ENCODE assay signal across 12 cellular contexts in the genomic region with DNA sequence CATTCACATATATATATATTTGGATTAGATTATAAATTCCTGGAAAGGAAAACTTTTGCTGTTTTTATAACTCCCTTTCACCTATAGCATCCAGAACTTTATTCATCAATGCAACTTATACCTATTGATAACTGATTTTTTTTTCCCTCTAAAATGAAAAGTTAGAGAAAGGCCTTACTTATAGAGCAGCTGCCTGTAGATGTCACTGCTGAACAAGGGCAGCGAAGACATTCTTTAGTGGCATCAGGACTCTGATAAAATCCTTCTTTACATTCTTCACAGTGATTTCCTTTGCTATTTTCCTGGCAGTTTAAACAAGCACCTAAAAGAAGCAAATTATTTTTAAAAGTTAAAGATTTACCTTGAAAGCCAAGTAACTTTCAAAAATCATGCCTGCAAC. TPM values are rescaled to one million over a fixed set of nuclear protein-coding genes. Genes with fewer than 3 reads are reported as not detected.
DNase-seq lines count a peak whose midpoint lies in the region; ATAC-seq, FAIRE-seq and TF ChIP-seq lines count a peak whose summit lies in the region.
"Had no signal": no experiment of that assay in that cellular context is flagged by ENCODE, and none has a peak within 500 bp of the region (broad histone marks: within the 10 kb centered on the region; RNA-seq: fewer than 3 reads in every experiment).

No MANE protein-coding gene starts in this region.

- H3K4me3 ChIP-seq in A549 (no peak overlapping the region), fibroblast of mammary gland (ENCODE audit: control insufficient read depth, low read depth, low read length) (no peak overlapping the region)

- H3K27ac ChIP-seq in A549 = no peak overlapping the region

- FAIRE-seq in A549 (lab: Jason Lieb, UNC) = no peak
- FAIRE-seq: GM18507 had no signal

- TF ChIP-seq CTCF in A549 (IDR thresholded peaks at IDR 0.05) (peak; percentile 73), GM10266 (IDR thresholded peaks at IDR 0.05; ENCODE audit: control insufficient read depth, insufficient read depth, low read depth, missing control alignments) (peak; percentile 24), fibroblast of mammary gland (conservative IDR thresholded peaks at IDR 0.05; ENCODE audit: control insufficient read depth, insufficient read depth, low read depth, low read length) (peak; percentile 30)

- CTCF ChIA-PET in A549 (lab: Yijun Ruan, JAX) = interaction anchor here (0.6 to 1.3 kb wide), 5 partner anchors 8 to 1428 kb away, joined by 3 to 4 read pairs (median 4); no protein-coding TSS in a partner anchor

- peak in 1 of 2 experiments; percentile 45 for DNase-seq in A549 (ENCODE audit: low read depth in 1 of 2, low spot score in 1 of 2)
- DNase-seq in GM10266 (ENCODE audit: extremely low spot score) = no peak
- DNase-seq in OCI-M1 (lab: John Stamatoyannopoulos, UW) = peak; percentile 44
- no peak for DNase-seq in fibroblast of mammary gland (ENCODE audit: low read depth)
- no peak for DNase-seq in left cardiac atrium
- DNase-seq: GOT3, mesenchymal stem cell, NCI-H2029 treated with DMSO at 0.1 percent for 48 hours had no signal

- intact Hi-C loops in left cardiac atrium (cut with DNase I) = no loop called here

- H3K9me3 ChIP-seq in A549 = no peaks in the 10 kb centered on the region

- peaks cover 17% of the 10 kb centered on the region for H3K4me1 ChIP-seq in A549

- no peak overlapping the region for H3K4me2 ChIP-seq in A549

- ATAC-seq in A549 (peak in 1 of 2 experiments; percentile 76; a peak in 2 of 6 replicates), HG02973 (IDR thresholded peaks at IDR 0.05; ENCODE audit: unreplicated experiment) (no peak), left cardiac atrium (no peak), GM21619 (IDR thresholded peaks at IDR 0.05; ENCODE audit: unreplicated experiment) (no peak), HG03280 (IDR thresholded peaks at IDR 0.05; ENCODE audit: unreplicated experiment) (no peak)

- no peak for TF ChIP-seq EP300 in A549 (IDR thresholded peaks at IDR 0.05)

- 62% methylated on average over 1 of the region's 1 CpG for WGBS in A549 (ENCODE audit: missing lambda C conversion rate)

- TF ChIP-seq RAD21 in A549 (conservative IDR thresholded peaks at IDR 0.05 in 1 of 2, IDR thresholded peaks at IDR 0.05 in 1 of 2) = peak; percentile 76 to 79

- POLR2A ChIA-PET in A549 (lab: Yijun Ruan, JAX) = no interaction called here

- no peak for TF ChIP-seq POLR2A in A549 (IDR thresholded peaks at IDR 0.05; ENCODE audit: low read length)

TF ChIP-seq in A549, 52 proteins besides CTCF, POLR2A, EP300 and RAD21:
- TF ChIP-seq ZFP36 (IDR thresholded peaks at IDR 0.05; ENCODE audit: borderline replicate concordance, partially characterized antibody) = no peak
- TF ChIP-seq CHD4 (IDR thresholded peaks at IDR 0.05; ENCODE audit: borderline replicate concordance) = no peak
- no peak for TF ChIP-seq KDM5A (IDR thresholded peaks at IDR 0.05)
- TF ChIP-seq POLR2AphosphoS2 (conservative IDR thresholded peaks at IDR 0.05; ENCODE audit: low read length) = no peak
- TF ChIP-seq TFCP2L1 (CRISPR knock-in tag; IDR thresholded peaks at IDR 0.05) = no peak
- TF ChIP-seq, protein P1, sequence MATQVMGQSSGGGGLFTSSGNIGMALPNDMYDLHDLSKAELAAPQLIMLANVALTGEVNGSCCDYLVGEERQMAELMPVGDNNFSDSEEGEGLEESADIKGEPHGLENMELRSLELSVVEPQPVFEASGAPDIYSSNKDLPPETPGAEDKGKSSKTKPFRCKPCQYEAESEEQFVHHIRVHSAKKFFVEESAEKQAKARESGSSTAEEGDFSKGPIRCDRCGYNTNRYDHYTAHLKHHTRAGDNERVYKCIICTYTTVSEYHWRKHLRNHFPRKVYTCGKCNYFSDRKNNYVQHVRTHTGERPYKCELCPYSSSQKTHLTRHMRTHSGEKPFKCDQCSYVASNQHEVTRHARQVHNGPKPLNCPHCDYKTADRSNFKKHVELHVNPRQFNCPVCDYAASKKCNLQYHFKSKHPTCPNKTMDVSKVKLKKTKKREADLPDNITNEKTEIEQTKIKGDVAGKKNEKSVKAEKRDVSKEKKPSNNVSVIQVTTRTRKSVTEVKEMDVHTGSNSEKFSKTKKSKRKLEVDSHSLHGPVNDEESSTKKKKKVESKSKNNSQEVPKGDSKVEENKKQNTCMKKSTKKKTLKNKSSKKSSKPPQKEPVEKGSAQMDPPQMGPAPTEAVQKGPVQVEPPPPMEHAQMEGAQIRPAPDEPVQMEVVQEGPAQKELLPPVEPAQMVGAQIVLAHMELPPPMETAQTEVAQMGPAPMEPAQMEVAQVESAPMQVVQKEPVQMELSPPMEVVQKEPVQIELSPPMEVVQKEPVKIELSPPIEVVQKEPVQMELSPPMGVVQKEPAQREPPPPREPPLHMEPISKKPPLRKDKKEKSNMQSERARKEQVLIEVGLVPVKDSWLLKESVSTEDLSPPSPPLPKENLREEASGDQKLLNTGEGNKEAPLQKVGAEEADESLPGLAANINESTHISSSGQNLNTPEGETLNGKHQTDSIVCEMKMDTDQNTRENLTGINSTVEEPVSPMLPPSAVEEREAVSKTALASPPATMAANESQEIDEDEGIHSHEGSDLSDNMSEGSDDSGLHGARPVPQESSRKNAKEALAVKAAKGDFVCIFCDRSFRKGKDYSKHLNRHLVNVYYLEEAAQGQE (IDR thresholded peaks at IDR 0.05) = no peak
- TF ChIP-seq SMC3 (IDR thresholded peaks at IDR 0.05) = peak; percentile 45; the same call in 2 of the 3 replicates
- TF ChIP-seq, protein P2, sequence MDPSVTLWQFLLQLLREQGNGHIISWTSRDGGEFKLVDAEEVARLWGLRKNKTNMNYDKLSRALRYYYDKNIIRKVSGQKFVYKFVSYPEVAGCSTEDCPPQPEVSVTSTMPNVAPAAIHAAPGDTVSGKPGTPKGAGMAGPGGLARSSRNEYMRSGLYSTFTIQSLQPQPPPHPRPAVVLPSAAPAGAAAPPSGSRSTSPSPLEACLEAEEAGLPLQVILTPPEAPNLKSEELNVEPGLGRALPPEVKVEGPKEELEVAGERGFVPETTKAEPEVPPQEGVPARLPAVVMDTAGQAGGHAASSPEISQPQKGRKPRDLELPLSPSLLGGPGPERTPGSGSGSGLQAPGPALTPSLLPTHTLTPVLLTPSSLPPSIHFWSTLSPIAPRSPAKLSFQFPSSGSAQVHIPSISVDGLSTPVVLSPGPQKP (IDR thresholded peaks at IDR 0.05; ENCODE audit: low read depth, low read length) = no peak
- no peak for TF ChIP-seq RARB (CRISPR knock-in tag; IDR thresholded peaks at IDR 0.05)

RNA-seq across cellular contexts. Expression of a gene that starts 32.3 kb away (rescaled TPM):
- polyA plus RNA-seq in A549 (2011; rRNA removed) (37.1 and 44.6 TPM in 2 replicates), A549 (2017; fragmentation: RNase III; extraction: RNeasy Plus Mini Kit Qiagen cat#74134 plus additional on column Dnase treatment) (28.7 to 31.9 TPM (median 29.1 TPM) in 3 replicates)
- 31.3 and 34.2 TPM in 2 replicates for polyA plus RNA-seq in A549 (2012; cell fraction: cytosol; rRNA removed)
- polyA plus RNA-seq in A549 (2012; cell fraction: nucleus; rRNA removed) = 78.3 and 93.3 TPM in 2 replicates
- 62.0 and 63.0 TPM in 2 replicates for polyA minus RNA-seq in A549 (2011; rRNA and poly(A)+ RNA removed)
- 10 to 100 TPM; 48.0 to 49.0 TPM for total RNA-seq in left cardiac atrium
